Comparison of ENCODE assay signal across 8 cellular contexts in genomic region chr17:40557531-40558299, GRCh38. TPM values are rescaled to one million over a fixed set of nuclear protein-coding genes. Genes with fewer than 3 reads are reported as not detected.
A peak's percentile ranks its signal among the peaks of the same experiment; 100 is the strongest.
DNase-seq lines count a peak whose midpoint lies in the region; ATAC-seq, FAIRE-seq and TF ChIP-seq lines count a peak whose summit lies in the region.
"Had no signal": no experiment of that assay in that cellular context is flagged by ENCODE, and none has a peak within 500 bp of the region (broad histone marks: within the 10 kb centered on the region; RNA-seq: fewer than 3 reads in every experiment).

No MANE protein-coding gene starts in this region.

- TF ChIP-seq RAD21 in HepG2 (CRISPR knock-in tag; IDR thresholded peaks at IDR 0.05): no peak

- BruUV-seq in HepG2 (replicated peaks; lab: Mats Ljungman, UMichigan): no TSS peak

- WGBS in HepG2 (ENCODE audit: low lambda C conversion rate): 75% methylated on average over 5 of the region's 6 CpGs

- peaks cover 76 to 83% of the 10 kb centered on the region in 2 donors for H3K36me3 Mint-ChIP-seq in activated naive CD4-positive, alpha-beta T cell treated with anti-CD3 and anti-CD28 coated beads, Interleukin-2, amount 50 U/mL, for 72 hours

- no peak for ATAC-seq in activated naive CD4-positive, alpha-beta T cell treated with anti-CD3 and anti-CD28 coated beads, Interleukin-2, amount 50 U/mL, for 72 hours
- no peak for ATAC-seq in HepG2

- no peaks in the 10 kb centered on the region for H3K36me3 ChIP-seq in HepG2 (replicated peaks in 1 of 2; ENCODE audit: control insufficient read depth in 1 of 2, insufficient read depth in 2 of 2, low read length in 2 of 2)

- no peak overlapping the region for H3K4me3 ChIP-seq in Jurkat, Clone E6-1 (ENCODE audit: low read length)
- no peak overlapping the region for H3K4me3 ChIP-seq in HepG2 (replicated peaks in 1 of 3; ENCODE audit: insufficient read depth in 1 of 3, low read depth in 2 of 3, low read length in 3 of 3)

- in situ Hi-C loops in HepG2 (cut with HindIII; ENCODE audit: extremely low pct_ligation_motif_present, low pct_unique_long_range_greater_than_20kb): no loop called here

- H3K27ac ChIP-seq in HepG2 (ENCODE audit: extremely low read length, insufficient read depth, low read length): no peak overlapping the region
- peak overlapping the region; percentile 33 for H3K27ac ChIP-seq in temporal lobe (ENCODE audit: low read depth, low read length)

- intact Hi-C loops in HepG2 (cut with micrococcal nuclease; ENCODE audit: unreplicated experiment): no loop called here

- no peaks in the 10 kb centered on the region for H3K79me2 ChIP-seq in HepG2 (ENCODE audit: insufficient read depth, low read length)

- H3K9me3 ChIP-seq in HepG2 (ENCODE audit: low read length): no peaks in the 10 kb centered on the region

- no peak overlapping the region for H2AFZ ChIP-seq in HepG2 (ENCODE audit: low read length)

- H3K4me2 ChIP-seq in HepG2 (ENCODE audit: low read depth, low read length): no peak overlapping the region

- no peaks in the 10 kb centered on the region for H4K20me1 ChIP-seq in HepG2 (ENCODE audit: insufficient read depth, low read length)

- H3K9me3 Mint-ChIP-seq in activated naive CD4-positive, alpha-beta T cell treated with anti-CD3 and anti-CD28 coated beads, Interleukin-2, amount 50 U/mL, for 72 hours: peaks cover 0 to 7% of the 10 kb centered on the region in 2 donors

- POLR2A ChIA-PET in HepG2 (lab: Yijun Ruan, JAX) (interaction anchor here (1.9 kb wide), 1 partner anchor 8 kb away, joined by 19 read pairs; no protein-coding TSS in a partner anchor), HEK293T (lab: Yijun Ruan, JAX) (interaction anchor here (1.2 kb wide), 1 partner anchor 140 kb away, joined by 3 read pairs; the partner anchor contains the start of gene TOP2A)

- no peak overlapping the region for H3K9ac ChIP-seq in HepG2 (ENCODE audit: insufficient read depth, low read depth, low read length)

- CTCF ChIA-PET in HepG2 (lab: Yijun Ruan, JAX; ENCODE audit: low intra/inter-chr PET ratio, low total read pairs): no interaction called here
- CTCF ChIA-PET in HEK293T (lab: Yijun Ruan, JAX): interaction anchor here (0.9 to 3.3 kb wide), 3 partner anchors 10 to 59 kb away, joined by 3 to 17 read pairs (median 5); no protein-coding TSS in a partner anchor

- H3K4me1 ChIP-seq in HepG2 (ENCODE audit: insufficient read depth, low read length): peaks cover 83% of the 10 kb centered on the region

- H3K27ac Mint-ChIP-seq in activated naive CD4-positive, alpha-beta T cell treated with anti-CD3 and anti-CD28 coated beads, Interleukin-2, amount 50 U/mL, for 72 hours: peak overlapping the region; percentile 22 to 98

- TF ChIP-seq POLR2A in HepG2 (IDR thresholded peaks at IDR 0.05; ENCODE audit: insufficient read depth in 1 of 2, low read depth in 2 of 2, low read length in 2 of 2): no peak

- no peak for FAIRE-seq in HepG2 (lab: Jason Lieb, UNC)

- no peak for TF ChIP-seq CTCF in HepG2 (CRISPR knock-in tag; IDR thresholded peaks at IDR 0.05)

- TF ChIP-seq EP300 in HepG2 (IDR thresholded peaks at IDR 0.05; ENCODE audit: low read depth in 2 of 2, low read length in 2 of 2) (no peak), HepG2 (CRISPR knock-in tag; IDR thresholded peaks at IDR 0.05; ENCODE audit: borderline replicate concordance) (no peak)

- DNase-seq in Jurkat, Clone E6-1 (ENCODE audit: low read depth, low spot score): peak; percentile 47
- peak in 1 of 2 donors; percentile 55 for DNase-seq in activated naive CD4-positive, alpha-beta T cell treated with anti-CD3 and anti-CD28 coated beads, Interleukin-2, amount 50 U/mL, for 72 hours (ENCODE audit: low spot score in 2 of 2)
- no peak for DNase-seq in HepG2 (ENCODE audit: low spot score)
- no peak for DNase-seq in RPMI8226
- no peak for DNase-seq in cerebellum (ENCODE audit: low spot score)
- DNase-seq in HEK293T (ENCODE audit: extremely low spot score): no peak
- DNase-seq: MM.1S had no signal

- peaks cover 3 to 18% of the 10 kb centered on the region in 2 experiments; a peak in 2 of 5 replicates for H3K27me3 ChIP-seq in HepG2 (ENCODE audit: control insufficient read depth in 1 of 2, insufficient read depth in 2 of 2, low read length in 2 of 2)

TF ChIP-seq in HepG2, 621 proteins besides CTCF, POLR2A, EP300 and RAD21 (continues in another document):
- TF ChIP-seq MXD4 (CRISPR knock-in tag; IDR thresholded peaks at IDR 0.05) (no peak), ZNF296 (CRISPR knock-in tag; conservative IDR thresholded peaks at IDR 0.05) (no peak)

TF ChIP-seq in HEK293T, 16 proteins besides CTCF, POLR2A, EP300 and RAD21 (continues in another document):
- TF ChIP-seq SUZ12 (IDR thresholded peaks at IDR 0.05) (no peak), ZNF384 (IDR thresholded peaks at IDR 0.05) (no peak), NFRKB (IDR thresholded peaks at IDR 0.05) (no peak), TARDBP (IDR thresholded peaks at IDR 0.05) (no peak), FOXM1 (IDR thresholded peaks at IDR 0.05; ENCODE audit: borderline replicate concordance) (no peak), FOXK2 (IDR thresholded peaks at IDR 0.05) (no peak), FOXA1 (IDR thresholded peaks at IDR 0.05) (no peak), HDGF (IDR thresholded peaks at IDR 0.05; ENCODE audit: borderline replicate concordance) (no peak), LEF1 (IDR thresholded peaks at IDR 0.05; ENCODE audit: borderline replicate concordance) (no peak)

RNA-seq across cellular contexts. Expression of gene CCR7, which starts 7.6 kb away (rescaled TPM):
- 6.1 TPM for polyA plus RNA-seq in Jurkat, Clone E6-1 (2012; ENCODE audit: insufficient read depth, insufficient read length)
- 100 to 1,000 TPM; 287 to 301 TPM for total RNA-seq in activated naive CD4-positive, alpha-beta T cell treated with anti-CD3 and anti-CD28 coated beads, Interleukin-2, amount 50 U/mL, for 72 hours
- 0.04 TPM in 1 of 2 replicates, not detected in the other for total RNA-seq in HepG2 (2016; rRNA removed; fragmentation: Illumina TruSeq; extraction: Trizol)
- not detected in 2 replicates for total RNA-seq in HepG2 (2016; cell fraction: cytosol; rRNA removed; fragmentation: Illumina TruSeq; extraction: Trizol; ENCODE audit: low read depth)
- 0.09 TPM in 1 of 2 replicates, not detected in the other for total RNA-seq in HepG2 (2016; cell fraction: insoluble cytoplasmic fraction; rRNA removed; fragmentation: Illumina TruSeq; extraction: Trizol)
- total RNA-seq in HepG2 (2016; cell fraction: membrane; rRNA removed; fragmentation: Illumina TruSeq; extraction: Trizol): not detected in 2 replicates
- total RNA-seq in HepG2 (2016; cell fraction: nucleus; rRNA removed; fragmentation: Illumina TruSeq; extraction: Trizol): not detected in 2 replicates
- polyA plus RNA-seq in HepG2 (2011; rRNA removed): 0.53 and 0.55 TPM in 2 replicates
- 0.59 and 0.70 TPM in 2 replicates for polyA plus RNA-seq in HepG2 (2011; cell fraction: cytosol; rRNA removed)
- 0.31 and 1.1 TPM in 2 replicates for polyA plus RNA-seq in HepG2 (2011; cell fraction: nucleus; rRNA removed)
- 1.1 and 1.5 TPM in 2 replicates for polyA plus RNA-seq in HepG2 (2012)
- polyA plus RNA-seq in HepG2 (2016; cell fraction: cytosol; fragmentation: Illumina TruSeq; extraction: Trizol; ENCODE audit: low read depth): not detected in 2 replicates
- not detected in 2 replicates for polyA plus RNA-seq in HepG2 (2016; cell fraction: insoluble cytoplasmic fraction; fragmentation: Illumina TruSeq; extraction: Trizol; ENCODE audit: low read depth)
- not detected in 2 replicates for polyA plus RNA-seq in HepG2 (2016; cell fraction: membrane; fragmentation: Illumina TruSeq; extraction: Trizol; ENCODE audit: low read depth)
- not detected in 2 replicates for polyA plus RNA-seq in HepG2 (2016; cell fraction: nucleus; fragmentation: Illumina TruSeq; extraction: Trizol; ENCODE audit: insufficient read depth, low read depth)
- 1.4 and 3.5 TPM in 2 replicates for polyA minus RNA-seq in HepG2 (2011; rRNA and poly(A)+ RNA removed; ENCODE audit: low replicate concordance)
- 0.40 TPM in 1 of 2 replicates, not detected in the other for polyA minus RNA-seq in HepG2 (2011; cell fraction: cytosol; rRNA and poly(A)+ RNA removed)
- polyA minus RNA-seq in HepG2 (2011; cell fraction: nucleus; rRNA and poly(A)+ RNA removed): 0.37 TPM in 1 of 2 replicates, not detected in the other
- total RNA-seq in temporal lobe: 0.25 TPM
- not detected for total RNA-seq in cerebellum

RNA-seq across cellular contexts. Expression of gene TNS4, which starts 56.3 kb away (rescaled TPM):
- polyA plus RNA-seq in Jurkat, Clone E6-1 (2012; ENCODE audit: insufficient read depth, insufficient read length): 1.0 TPM
- 10 to 100 TPM in 1 of 2 donors, 1 to 10 TPM in 1; 1.7 to 11.6 TPM for total RNA-seq in activated naive CD4-positive, alpha-beta T cell treated with anti-CD3 and anti-CD28 coated beads, Interleukin-2, amount 50 U/mL, for 72 hours
- 0.58 TPM in 2 replicates for total RNA-seq in HepG2 (2016; rRNA removed; fragmentation: Illumina TruSeq; extraction: Trizol)
- 0.18 and 0.20 TPM in 2 replicates for total RNA-seq in HepG2 (2016; cell fraction: cytosol; rRNA removed; fragmentation: Illumina TruSeq; extraction: Trizol; ENCODE audit: low read depth)
- total RNA-seq in HepG2 (2016; cell fraction: insoluble cytoplasmic fraction; rRNA removed; fragmentation: Illumina TruSeq; extraction: Trizol): 0.32 and 0.51 TPM in 2 replicates
- total RNA-seq in HepG2 (2016; cell fraction: membrane; rRNA removed; fragmentation: Illumina TruSeq; extraction: Trizol): 0.31 and 0.38 TPM in 2 replicates
- 0.37 and 1.3 TPM in 2 replicates for total RNA-seq in HepG2 (2016; cell fraction: nucleus; rRNA removed; fragmentation: Illumina TruSeq; extraction: Trizol)
- 1.7 and 2.1 TPM in 2 replicates for polyA plus RNA-seq in HepG2 (2011; rRNA removed)
- 0.69 and 1.3 TPM in 2 replicates for polyA plus RNA-seq in HepG2 (2011; cell fraction: cytosol; rRNA removed)
- 7.1 and 10.8 TPM in 2 replicates for polyA plus RNA-seq in HepG2 (2011; cell fraction: nucleus; rRNA removed)
- polyA plus RNA-seq in HepG2 (2012): 0.37 and 0.42 TPM in 2 replicates
- 0.20 and 0.22 TPM in 2 replicates for polyA plus RNA-seq in HepG2 (2016; cell fraction: cytosol; fragmentation: Illumina TruSeq; extraction: Trizol; ENCODE audit: low read depth)
- 1.3 and 2.3 TPM in 2 replicates for polyA plus RNA-seq in HepG2 (2016; cell fraction: insoluble cytoplasmic fraction; fragmentation: Illumina TruSeq; extraction: Trizol; ENCODE audit: low read depth)
- polyA plus RNA-seq in HepG2 (2016; cell fraction: membrane; fragmentation: Illumina TruSeq; extraction: Trizol; ENCODE audit: low read depth): 0.34 and 0.72 TPM in 2 replicates
- polyA plus RNA-seq in HepG2 (2016; cell fraction: nucleus; fragmentation: Illumina TruSeq; extraction: Trizol; ENCODE audit: insufficient read depth, low read depth): 4.4 and 6.8 TPM in 2 replicates
- polyA minus RNA-seq in HepG2 (2011; rRNA and poly(A)+ RNA removed; ENCODE audit: low replicate concordance): 7.4 and 24.1 TPM in 2 replicates
- 2.6 and 3.7 TPM in 2 replicates for polyA minus RNA-seq in HepG2 (2011; cell fraction: cytosol; rRNA and poly(A)+ RNA removed)
- 4.0 and 6.1 TPM in 2 replicates for polyA minus RNA-seq in HepG2 (2011; cell fraction: nucleus; rRNA and poly(A)+ RNA removed)
- not detected for total RNA-seq in temporal lobe
- not detected for total RNA-seq in cerebellum

Comparison
In these comparisons a context has a peak if more than half of its experiments do, and no peak if none do; other contexts are left out.
1. RNA of gene CCR7, which starts 7.6 kb away (total RNA-seq): 287 to 301 TPM in activated naive CD4-positive, alpha-beta T cell treated with anti-CD3 and anti-CD28 coated beads, Interleukin-2, amount 50 U/mL, for 72 hours; 0.25 TPM in temporal lobe (single experiment), 0.04 to 0.09 TPM in HepG2 and not detected in cerebellum (single experiment); every median in the first group is over 100 times any median in the second.